15 cellular contexts compared by ENCODE assay signal in genomic region chr7:44958645-44959344, GRCh38. TPM values are rescaled to one million over a fixed set of nuclear protein-coding genes. Genes with fewer than 3 reads are reported as not detected.
DNase-seq lines count a peak whose midpoint lies in the region; ATAC-seq and TF ChIP-seq lines count a peak whose summit lies in the region.
"Had no signal": no experiment of that assay in that cellular context is flagged by ENCODE, and none has a peak within 500 bp of the region (broad histone marks: within the 10 kb centered on the region; RNA-seq: fewer than 3 reads in every experiment).

No MANE protein-coding gene starts in this region.

- peaks cover 0 to 18% of the 10 kb centered on the region in 2 donors for H3K4me1 ChIP-seq in naive thymus-derived CD4-positive, alpha-beta T cell (ENCODE audit: control insufficient read depth in 2 of 2, insufficient read depth in 2 of 2, low read length in 2 of 2)

- H3K36me3 Mint-ChIP-seq in HFFc6 (ENCODE audit: low read depth) (no peaks in the 10 kb centered on the region), chondrocyte (ENCODE audit: low read depth) (no peaks in the 10 kb centered on the region)
- H3K36me3 Mint-ChIP-seq in activated CD8-positive, alpha-beta T cell treated with anti-CD3 and anti-CD28 coated beads, Interleukin-2, amount 10 ng/mL, durations not matched to agents 7 days and 5 days (ENCODE audit: low read depth): peaks cover 16% of the 10 kb centered on the region
- peaks cover 0 to 2% (median 0%) of the 10 kb centered on the region in 5 donors for H3K36me3 Mint-ChIP-seq in naive thymus-derived CD4-positive, alpha-beta T cell

- no peaks in the 10 kb centered on the region for H3K9me3 Mint-ChIP-seq in HFFc6
- H3K9me3 Mint-ChIP-seq in activated CD8-positive, alpha-beta T cell treated with anti-CD3 and anti-CD28 coated beads, Interleukin-2, amount 10 ng/mL, durations not matched to agents 7 days and 5 days (ENCODE audit: insufficient read depth): no peaks in the 10 kb centered on the region
- H3K9me3 Mint-ChIP-seq in naive thymus-derived CD4-positive, alpha-beta T cell: peaks cover 0 to 3% (median 0%) of the 10 kb centered on the region in 11 donors
- H3K9me3 Mint-ChIP-seq in chondrocyte (ENCODE audit: low read depth): no peaks in the 10 kb centered on the region
- H3K9me3 Mint-ChIP-seq: neural crest cell had no signal

- H3K4me3 ChIP-seq in naive thymus-derived CD4-positive, alpha-beta T cell (ENCODE audit: low read length): no peak overlapping the region
- H3K4me3 ChIP-seq: SK-N-MC, upper lobe of right lung had no signal

- H3K4me1 Mint-ChIP-seq in HFFc6 (ENCODE audit: low read depth) (peaks cover 15% of the 10 kb centered on the region), chondrocyte (ENCODE audit: low read depth) (no peaks in the 10 kb centered on the region)
- peaks cover 24% of the 10 kb centered on the region for H3K4me1 Mint-ChIP-seq in activated CD8-positive, alpha-beta T cell treated with anti-CD3 and anti-CD28 coated beads, Interleukin-2, amount 10 ng/mL, durations not matched to agents 7 days and 5 days (ENCODE audit: low read depth)
- peaks cover 6 to 23% (median 12%) of the 10 kb centered on the region in 7 donors for H3K4me1 Mint-ChIP-seq in naive thymus-derived CD4-positive, alpha-beta T cell

- H3K27me3 Mint-ChIP-seq in HFFc6 (ENCODE audit: insufficient read depth): peaks cover 21% of the 10 kb centered on the region
- H3K27me3 Mint-ChIP-seq in activated CD8-positive, alpha-beta T cell treated with anti-CD3 and anti-CD28 coated beads, Interleukin-2, amount 10 ng/mL, durations not matched to agents 7 days and 5 days (ENCODE audit: low read depth): peaks cover 9% of the 10 kb centered on the region
- H3K27me3 Mint-ChIP-seq in naive thymus-derived CD4-positive, alpha-beta T cell: peaks cover 0 to 3% (median 0%) of the 10 kb centered on the region in 5 donors
- H3K27me3 Mint-ChIP-seq in chondrocyte (ENCODE audit: low read depth): peaks cover 3% of the 10 kb centered on the region

- H3K4me3 Mint-ChIP-seq in HFFc6 (peak overlapping the region; percentile 14; the same call in 1 of the 2 replicates), chondrocyte (ENCODE audit: unreplicated experiment) (no peak overlapping the region)
- no peak overlapping the region for H3K4me3 Mint-ChIP-seq in activated CD8-positive, alpha-beta T cell treated with anti-CD3 and anti-CD28 coated beads, Interleukin-2, amount 10 ng/mL, durations not matched to agents 7 days and 5 days
- H3K4me3 Mint-ChIP-seq in naive thymus-derived CD4-positive, alpha-beta T cell: no peak overlapping the region
- H3K4me3 Mint-ChIP-seq: neural crest cell had no signal

- no peaks in the 10 kb centered on the region for H3K9me3 ChIP-seq in naive thymus-derived CD4-positive, alpha-beta T cell (ENCODE audit: control insufficient read depth in 2 of 3, low read length in 3 of 3)
- H3K9me3 ChIP-seq: upper lobe of right lung had no signal

- DNase-seq in activated CD4-positive, CD25-positive, alpha-beta regulatory T cell (lab: John Stamatoyannopoulos, UW): no peak
- no peak for DNase-seq in HFFc6
- DNase-seq in activated CD8-positive, alpha-beta T cell treated with anti-CD3 and anti-CD28 coated beads, Interleukin-2, amount 10 ng/mL, durations not matched to agents 7 days and 5 days: no peak
- no peak for DNase-seq in naive thymus-derived CD4-positive, alpha-beta T cell
- no peak for DNase-seq in chondrocyte (ENCODE audit: low spot score)
- no peak for DNase-seq in left ventricle myocardium superior
- DNase-seq: NCI-H1105; stimulated activated CD4-positive, alpha-beta T cell treated with anti-CD3 and anti-CD28 coated beads, Interleukin-2, amount 100 ng/mL, for 48 hours; WERI-Rb-1 had no signal

- no peaks in the 10 kb centered on the region for H3K27me3 ChIP-seq in naive thymus-derived CD4-positive, alpha-beta T cell (ENCODE audit: control insufficient read depth in 2 of 2, insufficient read depth in 2 of 2, low read length in 2 of 2)
- H3K27me3 ChIP-seq: upper lobe of right lung had no signal

- POLR2A ChIA-PET in activated CD8-positive, alpha-beta T cell treated with anti-CD3 and anti-CD28 coated beads, Interleukin-2, amount 10 ng/mL, durations not matched to agents 7 days and 5 days (lab: Charles Lee): interaction anchor here (6.7 kb wide), 1 partner anchor 14 kb away, joined by 96 read pairs; no protein-coding TSS in a partner anchor
- POLR2A ChIA-PET in naive thymus-derived CD4-positive, alpha-beta T cell (lab: Charles Lee): interaction anchor here (1.0 kb wide), 1 partner anchor 52 kb away, joined by 3 read pairs; no protein-coding TSS in a partner anchor

- intact Hi-C loops in naive thymus-derived CD4-positive, alpha-beta T cell (cut with micrococcal nuclease): no loop called here
- intact Hi-C loops in left ventricle myocardium superior (cut with micrococcal nuclease): no loop called here

- ATAC-seq in activated CD4-positive, CD25-positive, alpha-beta regulatory T cell treated with anti-CD3 and anti-CD28 coated beads, Interleukin-2, amount 50 U/mL, for 24 hours: peak; percentile 26 to 33
- no peak for ATAC-seq in activated CD8-positive, alpha-beta T cell treated with anti-CD3 and anti-CD28 coated beads, Interleukin-2, amount 10 ng/mL, durations not matched to agents 7 days and 5 days
- no peak for ATAC-seq in naive thymus-derived CD4-positive, alpha-beta T cell
- ATAC-seq in HG03342 (IDR thresholded peaks at IDR 0.05; ENCODE audit: unreplicated experiment) (no peak), left ventricle myocardium superior (no peak)
- ATAC-seq: sciatic nerve, upper lobe of right lung had no signal

- no peak overlapping the region for H3K27ac Mint-ChIP-seq in HFFc6
- H3K27ac Mint-ChIP-seq in activated CD8-positive, alpha-beta T cell treated with anti-CD3 and anti-CD28 coated beads, Interleukin-2, amount 10 ng/mL, durations not matched to agents 7 days and 5 days: peak overlapping the region; percentile 24
- peak overlapping the region in 7 of 9 donors; percentile 63 to 93 (median 74) for H3K27ac Mint-ChIP-seq in naive thymus-derived CD4-positive, alpha-beta T cell
- H3K27ac Mint-ChIP-seq in chondrocyte (ENCODE audit: unreplicated experiment): no peak overlapping the region

- peak overlapping the region; percentile 4 for H3K27ac ChIP-seq in naive thymus-derived CD4-positive, alpha-beta T cell (ENCODE audit: low read depth, low read length)
- H3K27ac ChIP-seq: SK-N-MC, upper lobe of right lung, WERI-Rb-1 had no signal

- CTCF ChIA-PET in activated CD8-positive, alpha-beta T cell treated with anti-CD3 and anti-CD28 coated beads, Interleukin-2, amount 10 ng/mL, durations not matched to agents 7 days and 5 days (lab: Charles Lee): no interaction called here
- CTCF ChIA-PET in naive thymus-derived CD4-positive, alpha-beta T cell (lab: Charles Lee): no interaction called here

- TF ChIP-seq CTCF in HFFc6 (IDR thresholded peaks at IDR 0.05): no peak
- no peak for TF ChIP-seq CTCF in chondrocyte (IDR thresholded peaks at IDR 0.05)

- peaks cover 0 to 15% (median 0%) of the 10 kb centered on the region in 3 experiments for H3K36me3 ChIP-seq in naive thymus-derived CD4-positive, alpha-beta T cell (ENCODE audit: control insufficient read depth in 2 of 3, insufficient read depth in 3 of 3, low read length in 3 of 3)
- H3K36me3 ChIP-seq: upper lobe of right lung, WERI-Rb-1 had no signal

RNA-seq across cellular contexts. Expression of gene MYO1G, which starts 20.0 kb away (rescaled TPM):
- total RNA-seq in HFFc6 (2021; fragmentation: NEBNext Ultra II Directional; extraction: Animal tissue kit (Norgen Biotek cat#: 25700)): not detected
- 100 to 1,000 TPM; 435 to 453 TPM for total RNA-seq in activated CD8-positive, alpha-beta T cell treated with anti-CD3 and anti-CD28 coated beads, Interleukin-2, amount 10 ng/mL, durations not matched to agents 7 days and 5 days
- 100 to 1,000 TPM in 3 of 5 experiments, 10 to 100 TPM in 2; 29.2 to 385 (median 107) TPM for total RNA-seq in naive thymus-derived CD4-positive, alpha-beta T cell
- 10 to 100 TPM; 51.1 to 76.0 TPM for polyA plus RNA-seq in naive thymus-derived CD4-positive, alpha-beta T cell
- total RNA-seq in chondrocyte: 0.05 to 0.36 TPM in 2 of 3 replicates, not detected in the other
- 1.3 TPM for total RNA-seq in left ventricle myocardium superior

RNA-seq across cellular contexts. Expression of gene CCM2, which starts 41.2 kb away (rescaled TPM):
- 10 to 100 TPM; 50.3 to 57.4 (median 52.7) TPM for total RNA-seq in HFFc6 (2021; fragmentation: NEBNext Ultra II Directional; extraction: Animal tissue kit (Norgen Biotek cat#: 25700))
- 10 to 100 TPM; 99.6 to 99.9 TPM for total RNA-seq in activated CD8-positive, alpha-beta T cell treated with anti-CD3 and anti-CD28 coated beads, Interleukin-2, amount 10 ng/mL, durations not matched to agents 7 days and 5 days
- total RNA-seq in naive thymus-derived CD4-positive, alpha-beta T cell: 100 to 1,000 TPM in 3 of 5 experiments, 10 to 100 TPM in 2; 80.4 to 200 (median 119) TPM
- polyA plus RNA-seq in naive thymus-derived CD4-positive, alpha-beta T cell: 100 to 1,000 TPM in 1 of 2 donors, 10 to 100 TPM in 1; 75.9 to 123 TPM
- 43.7 to 53.7 TPM (median 47.8 TPM) in 3 replicates for total RNA-seq in chondrocyte
- 36.7 TPM for total RNA-seq in left ventricle myocardium superior

Comparison
In these comparisons a context has a peak if more than half of its experiments do, and no peak if none do; other contexts are left out.
1. ATAC-seq: peak in activated CD4-positive, CD25-positive, alpha-beta regulatory T cell treated with anti-CD3 and anti-CD28 coated beads, Interleukin-2, amount 50 U/mL, for 24 hours (2 of 2); none in activated CD8-positive, alpha-beta T cell treated with anti-CD3 and anti-CD28 coated beads, Interleukin-2, amount 10 ng/mL, durations not matched to agents 7 days and 5 days (single experiment), naive thymus-derived CD4-positive, alpha-beta T cell (single experiment), HG03342 (single experiment) and left ventricle myocardium superior (single experiment).
2. H3K27ac Mint-ChIP-seq: peak in activated CD8-positive, alpha-beta T cell treated with anti-CD3 and anti-CD28 coated beads, Interleukin-2, amount 10 ng/mL, durations not matched to agents 7 days and 5 days (single experiment) and naive thymus-derived CD4-positive, alpha-beta T cell (7 of 9); none in HFFc6 (single experiment) and chondrocyte (single experiment).
3. RNA of gene MYO1G, which starts 20.0 kb away (total RNA-seq): 435 to 453 TPM in activated CD8-positive, alpha-beta T cell treated with anti-CD3 and anti-CD28 coated beads, Interleukin-2, amount 10 ng/mL, durations not matched to agents 7 days and 5 days and 29.2 to 385 TPM in naive thymus-derived CD4-positive, alpha-beta T cell; 1.3 TPM in left ventricle myocardium superior (single experiment), 0.05 to 0.36 TPM in chondrocyte and not detected in HFFc6; every median in the first group is over 10 times any median in the second.